Comparison of ENCODE assay signal across 1 cellular context in the genomic region with DNA sequence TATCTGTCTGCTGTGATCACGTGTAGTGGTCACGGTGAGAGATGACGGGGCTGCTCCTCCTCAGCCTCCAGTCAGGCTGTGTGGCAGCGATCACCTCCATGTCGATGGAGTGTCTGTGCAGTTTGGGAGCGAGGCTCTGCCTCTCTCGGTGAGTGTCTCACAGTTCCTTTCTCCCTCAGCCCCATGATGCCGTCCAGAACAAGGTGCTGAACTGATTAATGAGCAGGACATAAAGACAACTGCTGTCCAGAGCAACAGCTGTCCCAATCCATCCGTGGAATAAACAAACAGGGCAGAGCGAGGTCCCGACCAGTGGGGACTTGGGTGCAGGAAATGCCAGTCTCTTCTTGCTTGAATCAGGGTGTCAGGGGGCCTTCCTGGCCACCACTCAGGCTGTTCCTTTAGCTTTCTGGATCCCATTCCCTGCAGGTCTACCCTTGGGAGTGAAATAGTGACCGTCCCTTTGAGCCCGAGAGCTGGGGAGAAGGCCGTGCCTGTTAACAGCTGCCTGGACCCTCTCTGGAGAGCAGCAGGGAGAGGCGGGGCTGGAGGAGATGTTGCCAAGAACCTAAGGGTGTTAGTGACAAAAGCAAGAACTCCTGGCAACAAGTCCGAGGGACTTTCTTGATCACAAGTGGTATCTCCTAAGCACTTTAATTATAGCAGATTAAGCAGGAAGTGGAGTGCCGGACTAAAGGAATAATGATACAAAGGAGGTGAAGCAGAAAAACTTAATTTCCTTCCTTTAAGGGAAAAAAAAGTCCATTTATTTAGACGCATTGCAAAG.
TF ChIP-seq lines count a peak whose summit lies in the region.

No MANE protein-coding gene starts in this region.

TF ChIP-seq in H1, 55 proteins besides CTCF, POLR2A, EP300 and RAD21 (continued from another document):
- no peak for TF ChIP-seq SRF (IDR thresholded peaks at IDR 0.05; ENCODE audit: low read depth, low read length)
- TF ChIP-seq HDAC6 (IDR thresholded peaks at IDR 0.05; ENCODE audit: low read depth, low read length), result no peak
- TF ChIP-seq FOSL1 (IDR thresholded peaks at IDR 0.05; ENCODE audit: insufficient read depth, low read depth, low read length), result no peak
- no peak for TF ChIP-seq ZNF274 (IDR thresholded peaks at IDR 0.05; ENCODE audit: borderline replicate concordance, extremely low read depth, low read length)
